Comparison of ENCODE assay signal across 8 cellular contexts in genomic region chr10:31318854-31319601, GRCh38. TPM values are rescaled to one million over a fixed set of nuclear protein-coding genes. Genes with fewer than 3 reads are reported as not detected.
DNase-seq lines count a peak whose midpoint lies in the region; ATAC-seq, FAIRE-seq and TF ChIP-seq lines count a peak whose summit lies in the region.

Gene ZEB1 (plus strand): TSS chr10:31319216. CDS start chr10:31319235, 19 bp downstream.

- CTCF ChIA-PET in HepG2 (lab: Yijun Ruan, JAX; ENCODE audit: low intra/inter-chr PET ratio, low total read pairs): no interaction called here

- no peaks in the 10 kb centered on the region for H3K36me3 ChIP-seq in HepG2 (replicated peaks in 1 of 2; ENCODE audit: control insufficient read depth in 1 of 2, insufficient read depth in 2 of 2, low read length in 2 of 2)

- ATAC-seq in GM19035 (IDR thresholded peaks at IDR 0.05; ENCODE audit: unreplicated experiment) (peak; percentile 42), HG03378 (IDR thresholded peaks at IDR 0.05; ENCODE audit: unreplicated experiment) (peak; percentile 27), HepG2 (peak; percentile 82)

- H4K20me1 ChIP-seq in HepG2 (ENCODE audit: insufficient read depth, low read length): peaks cover 13% of the 10 kb centered on the region

- H3K36me3 Mint-ChIP-seq in dendritic cell treated with granulocyte-macrophage colony-stimulating factor and Interleukin-4, amounts not matched to agents 40 ng/mL and 50 ng/mL, for 4 days (ENCODE audit: low read depth): no peaks in the 10 kb centered on the region

- H3K4me2 ChIP-seq in HepG2 (ENCODE audit: low read depth, low read length): peak within 1 kb of the TSS; percentile 84

- BruUV-seq in HepG2 (replicated peaks; lab: Mats Ljungman, UMichigan): TSS peak; percentile 40

- peak within 1 kb of the TSS; percentile 94 for H3K27ac ChIP-seq in HepG2 (ENCODE audit: extremely low read length, insufficient read depth, low read length)

- H3K4me1 Mint-ChIP-seq in dendritic cell treated with granulocyte-macrophage colony-stimulating factor and Interleukin-4, amounts not matched to agents 40 ng/mL and 50 ng/mL, for 4 days (ENCODE audit: low read depth): peaks cover 34% of the 10 kb centered on the region

- peaks cover 54% of the 10 kb centered on the region for H3K27me3 Mint-ChIP-seq in dendritic cell treated with granulocyte-macrophage colony-stimulating factor and Interleukin-4, amounts not matched to agents 40 ng/mL and 50 ng/mL, for 4 days

- under 1% methylated on average over 61 of the region's 71 CpGs for WGBS in HepG2 (ENCODE audit: low lambda C conversion rate)

- POLR2A ChIA-PET in HepG2 (lab: Yijun Ruan, JAX): interaction anchor here (1.7 kb wide), 1 partner anchor 287 kb away, joined by 5 read pairs; the partner anchor contains the start of gene ZNF438

- TF ChIP-seq POLR2A in HepG2 (IDR thresholded peaks at IDR 0.05; ENCODE audit: insufficient read depth in 1 of 2, low read depth in 2 of 2, low read length in 2 of 2): peak; percentile 54 to 72

- H3K4me3 Mint-ChIP-seq in dendritic cell treated with granulocyte-macrophage colony-stimulating factor and Interleukin-4, amounts not matched to agents 40 ng/mL and 50 ng/mL, for 4 days: peak within 1 kb of the TSS; percentile 83

- H3K27ac Mint-ChIP-seq in dendritic cell treated with granulocyte-macrophage colony-stimulating factor and Interleukin-4, amounts not matched to agents 40 ng/mL and 50 ng/mL, for 4 days: peak within 1 kb of the TSS; percentile 38

- intact Hi-C loops in dendritic cell treated with granulocyte-macrophage colony-stimulating factor and Interleukin-4, amounts not matched to agents 40 ng/mL and 50 ng/mL, for 4 days (cut with micrococcal nuclease): no loop called here
- intact Hi-C loops in HepG2 (cut with micrococcal nuclease; ENCODE audit: unreplicated experiment): loop anchor here (2.0 kb wide), 1 partner anchor 150 kb away; no protein-coding TSS in a partner anchor

- peak within 1 kb of the TSS; percentile 85 for H3K9ac ChIP-seq in HepG2 (ENCODE audit: insufficient read depth, low read depth, low read length)

- DNase-seq in Ammon's horn (ENCODE audit: low spot score) (peak; percentile 74), NCI-H510A (lab: John Stamatoyannopoulos, UW) (peak; percentile 73), HepG2 (ENCODE audit: low spot score) (peak; percentile 89)
- peak; percentile 90 for DNase-seq in activated CD4-positive, alpha-beta T cell treated with anti-CD3 and anti-CD28 coated beads, Interleukin-2, amount 50 U/mL, for 1 hour
- DNase-seq in stimulated activated CD4-positive, alpha-beta T cell treated with anti-CD3 and anti-CD28 coated beads, Interleukin-4, amount 100 ng/mL, for 24 hours: peak; percentile 94

- H3K27me3 ChIP-seq in HepG2 (ENCODE audit: control insufficient read depth in 1 of 2, insufficient read depth in 2 of 2, low read length in 2 of 2): no peaks in the 10 kb centered on the region; a peak in 1 of 5 replicates

- TF ChIP-seq EP300 in HepG2 (IDR thresholded peaks at IDR 0.05; ENCODE audit: low read depth in 2 of 2, low read length in 2 of 2): no peak
- TF ChIP-seq EP300 in HepG2 (CRISPR knock-in tag; IDR thresholded peaks at IDR 0.05; ENCODE audit: borderline replicate concordance): no peak

- TF ChIP-seq CTCF in HepG2 (CRISPR knock-in tag; IDR thresholded peaks at IDR 0.05): peak; percentile 15; the same call in 1 of the 2 replicates

- in situ Hi-C loops in HepG2 (cut with HindIII; ENCODE audit: extremely low pct_ligation_motif_present, low pct_unique_long_range_greater_than_20kb): no loop called here

- H3K79me2 ChIP-seq in HepG2 (ENCODE audit: insufficient read depth, low read length): peaks cover 37% of the 10 kb centered on the region

- peak; percentile 39; the same call in 1 of the 2 replicates for TF ChIP-seq RAD21 in HepG2 (CRISPR knock-in tag; IDR thresholded peaks at IDR 0.05)

- FAIRE-seq in HepG2 (lab: Jason Lieb, UNC): peak; percentile 70

- H3K9me3 Mint-ChIP-seq in dendritic cell treated with granulocyte-macrophage colony-stimulating factor and Interleukin-4, amounts not matched to agents 40 ng/mL and 50 ng/mL, for 4 days: no peaks in the 10 kb centered on the region

- H3K9me3 ChIP-seq in HepG2 (ENCODE audit: low read length): no peaks in the 10 kb centered on the region

- H3K4me3 ChIP-seq in HepG2 (replicated peaks in 1 of 3; ENCODE audit: insufficient read depth in 1 of 3, low read depth in 2 of 3, low read length in 3 of 3): peak within 1 kb of the TSS; percentile 97 to 99 (median 97)

- H2AFZ ChIP-seq in HepG2 (ENCODE audit: low read length): peak within 1 kb of the TSS; percentile 43

- peaks cover 28% of the 10 kb centered on the region for H3K4me1 ChIP-seq in HepG2 (ENCODE audit: insufficient read depth, low read length)

TF ChIP-seq in HepG2, 621 proteins besides CTCF, POLR2A, EP300 and RAD21 (continues in another document):
- TF ChIP-seq MIXL1 (CRISPR knock-in tag; IDR thresholded peaks at IDR 0.05): no peak
- TF ChIP-seq FOXC1 (CRISPR knock-in tag; IDR thresholded peaks at IDR 0.05; ENCODE audit: borderline replicate concordance): peak; percentile 69; the same call in 1 of the 2 replicates
- TF ChIP-seq U2AF1 (optimal IDR thresholded peaks at IDR 0.05; ENCODE audit: low read depth, low read length): no peak
- TF ChIP-seq SATB2 (CRISPR knock-in tag; IDR thresholded peaks at IDR 0.05): no peak
- TF ChIP-seq ZMYM2 (CRISPR knock-in tag; IDR thresholded peaks at IDR 0.05): no peak
- TF ChIP-seq ZNF724P (CRISPR knock-in tag; IDR thresholded peaks at IDR 0.05; ENCODE audit: borderline replicate concordance): no peak
- no peak for TF ChIP-seq ZNF10 (CRISPR knock-in tag; IDR thresholded peaks at IDR 0.05; ENCODE audit: borderline replicate concordance, low read depth)
- TF ChIP-seq, protein P1, sequence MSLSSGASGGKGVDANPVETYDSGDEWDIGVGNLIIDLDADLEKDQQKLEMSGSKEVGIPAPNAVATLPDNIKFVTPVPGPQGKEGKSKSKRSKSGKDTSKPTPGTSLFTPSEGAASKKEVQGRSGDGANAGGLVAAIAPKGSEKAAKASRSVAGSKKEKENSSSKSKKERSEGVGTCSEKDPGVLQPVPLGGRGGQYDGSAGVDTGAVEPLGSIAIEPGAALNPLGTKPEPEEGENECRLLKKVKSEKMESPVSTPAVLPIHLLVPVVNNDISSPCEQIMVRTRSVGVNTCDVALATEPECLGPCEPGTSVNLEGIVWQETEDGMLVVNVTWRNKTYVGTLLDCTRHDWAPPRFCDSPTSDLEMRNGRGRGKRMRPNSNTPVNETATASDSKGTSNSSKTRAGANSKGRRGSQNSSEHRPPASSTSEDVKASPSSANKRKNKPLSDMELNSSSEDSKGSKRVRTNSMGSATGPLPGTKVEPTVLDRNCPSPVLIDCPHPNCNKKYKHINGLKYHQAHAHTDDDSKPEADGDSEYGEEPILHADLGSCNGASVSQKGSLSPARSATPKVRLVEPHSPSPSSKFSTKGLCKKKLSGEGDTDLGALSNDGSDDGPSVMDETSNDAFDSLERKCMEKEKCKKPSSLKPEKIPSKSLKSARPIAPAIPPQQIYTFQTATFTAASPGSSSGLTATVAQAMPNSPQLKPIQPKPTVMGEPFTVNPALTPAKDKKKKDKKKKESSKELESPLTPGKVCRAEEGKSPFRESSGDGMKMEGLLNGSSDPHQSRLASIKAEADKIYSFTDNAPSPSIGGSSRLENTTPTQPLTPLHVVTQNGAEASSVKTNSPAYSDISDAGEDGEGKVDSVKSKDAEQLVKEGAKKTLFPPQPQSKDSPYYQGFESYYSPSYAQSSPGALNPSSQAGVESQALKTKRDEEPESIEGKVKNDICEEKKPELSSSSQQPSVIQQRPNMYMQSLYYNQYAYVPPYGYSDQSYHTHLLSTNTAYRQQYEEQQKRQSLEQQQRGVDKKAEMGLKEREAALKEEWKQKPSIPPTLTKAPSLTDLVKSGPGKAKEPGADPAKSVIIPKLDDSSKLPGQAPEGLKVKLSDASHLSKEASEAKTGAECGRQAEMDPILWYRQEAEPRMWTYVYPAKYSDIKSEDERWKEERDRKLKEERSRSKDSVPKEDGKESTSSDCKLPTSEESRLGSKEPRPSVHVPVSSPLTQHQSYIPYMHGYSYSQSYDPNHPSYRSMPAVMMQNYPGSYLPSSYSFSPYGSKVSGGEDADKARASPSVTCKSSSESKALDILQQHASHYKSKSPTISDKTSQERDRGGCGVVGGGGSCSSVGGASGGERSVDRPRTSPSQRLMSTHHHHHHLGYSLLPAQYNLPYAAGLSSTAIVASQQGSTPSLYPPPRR (CRISPR knock-in tag; IDR thresholded peaks at IDR 0.05; ENCODE audit: borderline replicate concordance): no peak

RNA-seq across cellular contexts. Expression of gene ZEB1, which starts in this region (rescaled TPM):
- total RNA-seq in HepG2 (2016; rRNA removed; fragmentation: Illumina TruSeq; extraction: Trizol): 18.0 and 24.7 TPM in 2 replicates
- total RNA-seq in HepG2 (2016; cell fraction: cytosol; rRNA removed; fragmentation: Illumina TruSeq; extraction: Trizol; ENCODE audit: low read depth): 73.2 and 85.5 TPM in 2 replicates
- 16.1 and 19.9 TPM in 2 replicates for total RNA-seq in HepG2 (2016; cell fraction: insoluble cytoplasmic fraction; rRNA removed; fragmentation: Illumina TruSeq; extraction: Trizol)
- total RNA-seq in HepG2 (2016; cell fraction: membrane; rRNA removed; fragmentation: Illumina TruSeq; extraction: Trizol): 20.1 and 23.3 TPM in 2 replicates
- 34.1 and 37.0 TPM in 2 replicates for total RNA-seq in HepG2 (2016; cell fraction: nucleus; rRNA removed; fragmentation: Illumina TruSeq; extraction: Trizol)
- 8.3 and 9.6 TPM in 2 replicates for polyA plus RNA-seq in HepG2 (2011; rRNA removed)
- 3.6 and 5.9 TPM in 2 replicates for polyA plus RNA-seq in HepG2 (2011; cell fraction: cytosol; rRNA removed)
- polyA plus RNA-seq in HepG2 (2011; cell fraction: nucleus; rRNA removed): 7.5 and 8.9 TPM in 2 replicates
- polyA plus RNA-seq in HepG2 (2012): 10.1 and 15.2 TPM in 2 replicates
- 0.21 and 0.23 TPM in 2 replicates for polyA plus RNA-seq in HepG2 (2016; cell fraction: cytosol; fragmentation: Illumina TruSeq; extraction: Trizol; ENCODE audit: low read depth)
- 9.3 and 9.7 TPM in 2 replicates for polyA plus RNA-seq in HepG2 (2016; cell fraction: insoluble cytoplasmic fraction; fragmentation: Illumina TruSeq; extraction: Trizol; ENCODE audit: low read depth)
- polyA plus RNA-seq in HepG2 (2016; cell fraction: membrane; fragmentation: Illumina TruSeq; extraction: Trizol; ENCODE audit: low read depth): 0.95 and 1.2 TPM in 2 replicates
- 12.4 and 14.4 TPM in 2 replicates for polyA plus RNA-seq in HepG2 (2016; cell fraction: nucleus; fragmentation: Illumina TruSeq; extraction: Trizol; ENCODE audit: insufficient read depth, low read depth)
- 12.9 and 14.6 TPM in 2 replicates for polyA minus RNA-seq in HepG2 (2011; rRNA and poly(A)+ RNA removed; ENCODE audit: low replicate concordance)
- 15.5 and 18.0 TPM in 2 replicates for polyA minus RNA-seq in HepG2 (2011; cell fraction: cytosol; rRNA and poly(A)+ RNA removed)
- polyA minus RNA-seq in HepG2 (2011; cell fraction: nucleus; rRNA and poly(A)+ RNA removed): 102 and 117 TPM in 2 replicates

Comparison
In these comparisons a context has a peak if more than half of its experiments do, and no peak if none do; other contexts are left out.
1. Peak in every context shown above with its lines: DNase-seq, ATAC-seq, H3K4me3 ChIP-seq and H3K27ac ChIP-seq.
2. ATAC-seq: peak in every context shown above with its lines; median percentile 82 in HepG2; 42 in GM19035; 27 in HG03378.